In the genomic region with DNA sequence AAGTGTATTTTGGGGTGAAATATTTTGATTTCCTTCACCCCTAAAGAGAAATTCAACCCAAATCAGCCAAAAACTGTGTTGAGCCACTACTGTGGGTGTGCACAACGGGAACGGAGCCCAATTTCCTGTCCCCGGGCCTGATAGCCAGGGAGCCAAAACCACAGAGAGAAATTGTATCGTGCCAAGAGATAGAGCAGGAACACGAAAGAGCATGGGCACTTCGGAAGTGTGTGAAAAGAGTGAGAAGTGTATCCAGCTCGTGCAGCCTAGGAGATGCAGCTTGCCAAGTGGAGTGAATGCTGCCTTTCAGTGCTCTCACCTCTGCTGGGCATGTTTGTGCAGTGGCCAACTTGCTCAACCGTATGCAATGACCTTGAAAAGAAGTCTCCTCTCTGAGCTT, we compare ENCODE assay signal across 9 cellular contexts. TPM values are rescaled to one million over a fixed set of nuclear protein-coding genes. Genes with fewer than 3 reads are reported as not detected.
A peak's percentile ranks its signal among the peaks of the same experiment; 100 is the strongest.
DNase-seq lines count a peak whose midpoint lies in the region; ATAC-seq and TF ChIP-seq lines count a peak whose summit lies in the region.
"Had no signal": no experiment of that assay in that cellular context is flagged by ENCODE, and none has a peak within 500 bp of the region (broad histone marks: within the 10 kb centered on the region; RNA-seq: fewer than 3 reads in every experiment).

No MANE protein-coding gene starts in this region.

- H3K27me3 ChIP-seq in endodermal cell (ENCODE audit: control insufficient read depth, insufficient read depth, low read length, poor library complexity, severe bottlenecking) = no peaks in the 10 kb centered on the region

- DNase-seq in GDM1 (lab: John Stamatoyannopoulos, UW) = peak; percentile 18
- peak; percentile 47 for DNase-seq in RPMI8226
- DNase-seq in epithelial cell of esophagus (ENCODE audit: low read depth) = peak; percentile 78
- DNase-seq in pons (ENCODE audit: low spot score) = peak; percentile 24
- DNase-seq in omental fat pad (ENCODE audit: low spot score) = no peak
- no peak for DNase-seq in endodermal cell
- no peak for DNase-seq in LoVo (ENCODE audit: low spot score)
- DNase-seq: NCI-H1694 had no signal

- no peak overlapping the region for H3K27ac ChIP-seq in endodermal cell (ENCODE audit: low read depth, low read length)

- H3K9me3 Mint-ChIP-seq in endodermal cell = no peaks in the 10 kb centered on the region

- no peak overlapping the region for H3K4me3 Mint-ChIP-seq in endodermal cell

- no peaks in the 10 kb centered on the region for H3K36me3 ChIP-seq in endodermal cell (ENCODE audit: control insufficient read depth, insufficient read depth, low read length)

- TF ChIP-seq CTCF in epithelial cell of esophagus (IDR thresholded peaks at IDR 0.05; ENCODE audit: insufficient read depth, low read depth, low read length, missing control alignments) (no peak), omental fat pad (IDR thresholded peaks at IDR 0.05) (no peak), endodermal cell (conservative IDR thresholded peaks at IDR 0.05) (no peak)

- no peak overlapping the region for H3K4me3 ChIP-seq in epithelial cell of esophagus (ENCODE audit: low read length)
- no peak overlapping the region for H3K4me3 ChIP-seq in endodermal cell (ENCODE audit: low read length)

- no peak overlapping the region for H3K9ac ChIP-seq in endodermal cell (ENCODE audit: extremely low read depth, low read length, poor library complexity, severe bottlenecking)

- WGBS in endodermal cell (ENCODE audit: insufficient coverage in 1 of 2, insufficient read length in 1 of 2), 2 experiments = 79 to 85% methylated on average over 4 to 8 of the region's 8 CpGs

- ATAC-seq in GM21423 (IDR thresholded peaks at IDR 0.05; ENCODE audit: unreplicated experiment) (no peak), omental fat pad (ENCODE audit: low FRiP score) (no peak)

- no peak overlapping the region for H3K27ac Mint-ChIP-seq in endodermal cell

- no peaks in the 10 kb centered on the region for H3K36me3 Mint-ChIP-seq in endodermal cell (ENCODE audit: low read depth)

- no peaks in the 10 kb centered on the region for H3K4me1 ChIP-seq in endodermal cell (ENCODE audit: control insufficient read depth, insufficient read depth, low read length)

- peaks cover 6% of the 10 kb centered on the region for H3K4me1 Mint-ChIP-seq in endodermal cell

- no peaks in the 10 kb centered on the region for H3K9me3 ChIP-seq in endodermal cell (ENCODE audit: control insufficient read depth, low read length)

- peaks cover 2% of the 10 kb centered on the region for H3K27me3 Mint-ChIP-seq in endodermal cell (ENCODE audit: insufficient read depth)

RNA-seq across cellular contexts. Expression of a gene that starts 19.4 kb away (rescaled TPM):
- total RNA-seq in omental fat pad (10 to 100 TPM; 10.7 to 55.5 (median 21.5) TPM), endodermal cell (1 to 10 TPM; 2.6 to 2.8 TPM)
- 1.1 TPM for polyA plus RNA-seq in endodermal cell (2013, experiment 1 of 2)
- polyA plus RNA-seq in endodermal cell (2013, experiment 2 of 2) = 0.62 TPM

RNA-seq across cellular contexts. Expression of a gene that starts 39.8 kb away (rescaled TPM):
- 10 to 100 TPM; 52.9 to 62.4 (median 55.0) TPM for total RNA-seq in omental fat pad
- total RNA-seq in endodermal cell = 10 to 100 TPM; 58.2 to 59.7 TPM
- polyA plus RNA-seq in endodermal cell (2013, experiment 1 of 2) = 66.2 TPM
- polyA plus RNA-seq in endodermal cell (2013, experiment 2 of 2) = 59.5 TPM

Comparison
In these comparisons a context has a peak if more than half of its experiments do, and no peak if none do; other contexts are left out.
1. DNase-seq: peak in GDM1 (single experiment), RPMI8226 (single experiment), epithelial cell of esophagus (single experiment) and pons (single experiment); none in omental fat pad (single experiment), endodermal cell (single experiment) and LoVo (single experiment).